Comparison of ENCODE assay signal across 3 cellular contexts in genomic region chr16:1377406-1378010, GRCh38.
TF ChIP-seq lines count a peak whose summit lies in the region.

No MANE protein-coding gene starts in this region.

TF ChIP-seq in SK-N-SH, 30 proteins besides CTCF, POLR2A, EP300 and RAD21:
- TF ChIP-seq REST (IDR thresholded peaks at IDR 0.05; ENCODE audit: low read depth, low read length) (no peak), SMC3 (IDR thresholded peaks at IDR 0.05; ENCODE audit: low read depth, low read length) (no peak)
TF ChIP-seq in SK-N-SH: peak in this region for 0.

TF ChIP-seq in SK-N-SH treated with all-trans-retinoic acid at 6 μM for 48 hours, 23 proteins besides CTCF, POLR2A, EP300 and RAD21:
- TF ChIP-seq ISL1 (CRISPR knock-in tag; IDR thresholded peaks at IDR 0.05) (no peak), BACH2 (CRISPR knock-in tag; IDR thresholded peaks at IDR 0.05; ENCODE audit: borderline replicate concordance) (no peak), POU6F1 (CRISPR knock-in tag; IDR thresholded peaks at IDR 0.05; ENCODE audit: borderline replicate concordance, low read depth) (no peak), ZFP3 (CRISPR knock-in tag; IDR thresholded peaks at IDR 0.05) (no peak), ZNF565 (CRISPR knock-in tag; conservative IDR thresholded peaks at IDR 0.05; ENCODE audit: low read depth) (no peak), ZNF8 (CRISPR knock-in tag; IDR thresholded peaks at IDR 0.05) (no peak), GLIS3 (CRISPR knock-in tag; IDR thresholded peaks at IDR 0.05) (no peak), TCF4 (CRISPR knock-in tag; IDR thresholded peaks at IDR 0.05; ENCODE audit: borderline replicate concordance) (no peak), TOX (CRISPR knock-in tag; IDR thresholded peaks at IDR 0.05; ENCODE audit: borderline replicate concordance) (no peak), ZNF70 (CRISPR knock-in tag; IDR thresholded peaks at IDR 0.05) (no peak), ZFP30 (CRISPR knock-in tag; IDR thresholded peaks at IDR 0.05) (no peak), RARB (CRISPR knock-in tag; IDR thresholded peaks at IDR 0.05) (no peak), OSR1 (CRISPR knock-in tag; IDR thresholded peaks at IDR 0.05) (no peak), PPARA (CRISPR knock-in tag; IDR thresholded peaks at IDR 0.05; ENCODE audit: borderline replicate concordance) (no peak), CSRNP3 (CRISPR knock-in tag; IDR thresholded peaks at IDR 0.05) (no peak), TSHZ2 (CRISPR knock-in tag; IDR thresholded peaks at IDR 0.05) (no peak), ARNTL (CRISPR knock-in tag; IDR thresholded peaks at IDR 0.05; ENCODE audit: borderline replicate concordance, low read depth) (no peak), ESRRG (CRISPR knock-in tag; IDR thresholded peaks at IDR 0.05) (no peak)
- TF ChIP-seq, protein P1, sequence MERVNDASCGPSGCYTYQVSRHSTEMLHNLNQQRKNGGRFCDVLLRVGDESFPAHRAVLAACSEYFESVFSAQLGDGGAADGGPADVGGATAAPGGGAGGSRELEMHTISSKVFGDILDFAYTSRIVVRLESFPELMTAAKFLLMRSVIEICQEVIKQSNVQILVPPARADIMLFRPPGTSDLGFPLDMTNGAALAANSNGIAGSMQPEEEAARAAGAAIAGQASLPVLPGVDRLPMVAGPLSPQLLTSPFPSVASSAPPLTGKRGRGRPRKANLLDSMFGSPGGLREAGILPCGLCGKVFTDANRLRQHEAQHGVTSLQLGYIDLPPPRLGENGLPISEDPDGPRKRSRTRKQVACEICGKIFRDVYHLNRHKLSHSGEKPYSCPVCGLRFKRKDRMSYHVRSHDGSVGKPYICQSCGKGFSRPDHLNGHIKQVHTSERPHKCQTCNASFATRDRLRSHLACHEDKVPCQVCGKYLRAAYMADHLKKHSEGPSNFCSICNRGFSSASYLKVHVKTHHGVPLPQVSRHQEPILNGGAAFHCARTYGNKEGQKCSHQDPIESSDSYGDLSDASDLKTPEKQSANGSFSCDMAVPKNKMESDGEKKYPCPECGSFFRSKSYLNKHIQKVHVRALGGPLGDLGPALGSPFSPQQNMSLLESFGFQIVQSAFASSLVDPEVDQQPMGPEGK (CRISPR knock-in tag; IDR thresholded peaks at IDR 0.05; ENCODE audit: borderline replicate concordance) = no peak
- TF ChIP-seq, protein P2, sequence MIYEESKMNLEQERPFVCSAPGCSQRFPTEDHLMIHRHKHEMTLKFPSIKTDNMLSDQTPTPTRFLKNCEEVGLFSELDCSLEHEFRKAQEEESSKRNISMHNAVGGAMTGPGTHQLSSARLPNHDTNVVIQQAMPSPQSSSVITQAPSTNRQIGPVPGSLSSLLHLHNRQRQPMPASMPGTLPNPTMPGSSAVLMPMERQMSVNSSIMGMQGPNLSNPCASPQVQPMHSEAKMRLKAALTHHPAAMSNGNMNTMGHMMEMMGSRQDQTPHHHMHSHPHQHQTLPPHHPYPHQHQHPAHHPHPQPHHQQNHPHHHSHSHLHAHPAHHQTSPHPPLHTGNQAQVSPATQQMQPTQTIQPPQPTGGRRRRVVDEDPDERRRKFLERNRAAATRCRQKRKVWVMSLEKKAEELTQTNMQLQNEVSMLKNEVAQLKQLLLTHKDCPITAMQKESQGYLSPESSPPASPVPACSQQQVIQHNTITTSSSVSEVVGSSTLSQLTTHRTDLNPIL (CRISPR knock-in tag; IDR thresholded peaks at IDR 0.05; ENCODE audit: low read depth) = no peak
TF ChIP-seq in SK-N-SH treated with all-trans-retinoic acid at 6 μM for 48 hours: peak in this region for 0.

TF ChIP-seq in GM12878, 131 proteins besides CTCF, POLR2A, EP300 and RAD21:
- no peak for TF ChIP-seq NR2C2 (IDR thresholded peaks at IDR 0.05; ENCODE audit: borderline replicate concordance, control insufficient read depth, insufficient read length, low read depth)
- no peak for TF ChIP-seq LARP7 (IDR thresholded peaks at IDR 0.05)
- no peak for TF ChIP-seq SIN3A (IDR thresholded peaks at IDR 0.05; ENCODE audit: low read depth, low read length)
- TF ChIP-seq CBX5 (IDR thresholded peaks at IDR 0.05; ENCODE audit: low read depth) = no peak
- TF ChIP-seq FOXK2 (IDR thresholded peaks at IDR 0.05) = no peak
- TF ChIP-seq POU2F2 (IDR thresholded peaks at IDR 0.05; ENCODE audit: borderline replicate concordance, low read depth, low read length) = no peak
- no peak for TF ChIP-seq RELB (IDR thresholded peaks at IDR 0.05; ENCODE audit: low read depth)
- TF ChIP-seq ETV6 (conservative IDR thresholded peaks at IDR 0.05 in 1 of 2, IDR thresholded peaks at IDR 0.05 in 1 of 2; ENCODE audit: borderline replicate concordance in 1 of 2, low read depth in 1 of 2) = no peak
- TF ChIP-seq RELA (IDR thresholded peaks at IDR 0.05; ENCODE audit: borderline replicate concordance, partially characterized antibody) = no peak
- no peak for TF ChIP-seq CHD4 (IDR thresholded peaks at IDR 0.05)
- TF ChIP-seq E2F8 (IDR thresholded peaks at IDR 0.05; ENCODE audit: low read depth, partially characterized antibody) = no peak
- TF ChIP-seq USF2 (IDR thresholded peaks at IDR 0.05; ENCODE audit: borderline replicate concordance, low read depth, low read length) = no peak
